Comparison of ENCODE assay signal across 14 cellular contexts in genomic region chr1:31572323-31573104, GRCh38. TPM values are rescaled to one million over a fixed set of nuclear protein-coding genes. Genes with fewer than 3 reads are reported as not detected.
A peak's percentile ranks its signal among the peaks of the same experiment; 100 is the strongest.
DNase-seq lines count a peak whose midpoint lies in the region; ATAC-seq, FAIRE-seq and TF ChIP-seq lines count a peak whose summit lies in the region.
"Had no signal": no experiment of that assay in that cellular context is flagged by ENCODE, and none has a peak within 500 bp of the region (broad histone marks: within the 10 kb centered on the region; RNA-seq: fewer than 3 reads in every experiment).

No MANE protein-coding gene starts in this region.

- H3K27ac Mint-ChIP-seq in activated CD8-positive, alpha-beta T cell treated with anti-CD3 and anti-CD28 coated beads, Interleukin-2, amount 10 ng/mL, durations not matched to agents 7 days and 5 days, result no peak overlapping the region
- H3K27ac Mint-ChIP-seq in activated CD8-positive, alpha-beta T cell treated with anti-CD3 and anti-CD28 coated beads for 36 hours, result no peak overlapping the region

- H3K9me3 ChIP-seq in endothelial cell of umbilical vein (replicated peaks; ENCODE audit: control insufficient read depth, insufficient read depth, low read length) (no peaks in the 10 kb centered on the region), tibial nerve (no peaks in the 10 kb centered on the region)

- peaks cover 35% of the 10 kb centered on the region for H3K4me1 ChIP-seq in endothelial cell of umbilical vein (ENCODE audit: control insufficient read depth, extremely low read depth, insufficient read depth, low read length)
- peaks cover 0 to 52% (median 29%) of the 10 kb centered on the region in 4 donors for H3K4me1 ChIP-seq in tibial nerve

- no peak overlapping the region for H2AFZ ChIP-seq in endothelial cell of umbilical vein (ENCODE audit: low read depth, low read length)

- H3K4me2 ChIP-seq in endothelial cell of umbilical vein (ENCODE audit: insufficient read depth, low read length), result no peak overlapping the region

- no peaks in the 10 kb centered on the region for H4K20me1 ChIP-seq in endothelial cell of umbilical vein (replicated peaks; ENCODE audit: control insufficient read depth, extremely low read depth, insufficient read depth, low read length)

- TF ChIP-seq CTCF in activated CD8-positive, alpha-beta T cell treated with anti-CD3 and anti-CD28 coated beads for 36 hours (IDR thresholded peaks at IDR 0.05), result no peak
- TF ChIP-seq CTCF in endothelial cell of umbilical vein (IDR thresholded peaks at IDR 0.05; ENCODE audit: extremely low read depth in 1 of 2, insufficient read depth in 1 of 2, low read depth in 1 of 2, low read length in 2 of 2) (no peak), tibial nerve (IDR thresholded peaks at IDR 0.05) (no peak)

- CTCF ChIA-PET in activated CD8-positive, alpha-beta T cell treated with anti-CD3 and anti-CD28 coated beads, Interleukin-2, amount 10 ng/mL, durations not matched to agents 7 days and 5 days (lab: Charles Lee), result no interaction called here
- CTCF ChIA-PET in activated CD8-positive, alpha-beta T cell treated with anti-CD3 and anti-CD28 coated beads for 36 hours (lab: Charles Lee), result no interaction called here
- CTCF ChIA-PET in endothelial cell of umbilical vein (lab: Charles Lee), result interaction anchor here (1.3 to 4.0 kb wide), 6 partner anchors 9 to 46 kb away, joined by 3 to 15 read pairs (median 4); no protein-coding TSS in a partner anchor

- H3K9me1 ChIP-seq in endothelial cell of umbilical vein (replicated peaks; ENCODE audit: control insufficient read depth, extremely low read depth, insufficient read depth, low read length), result no peaks in the 10 kb centered on the region

- H3K36me3 ChIP-seq in endothelial cell of umbilical vein (ENCODE audit: control insufficient read depth in 2 of 2, extremely low read depth in 1 of 2, insufficient read depth in 2 of 2, low read length in 2 of 2) (no peaks in the 10 kb centered on the region), tibial nerve (no peaks in the 10 kb centered on the region)

- ATAC-seq in activated CD8-positive, alpha-beta T cell treated with anti-CD3 and anti-CD28 coated beads, Interleukin-2, amount 10 ng/mL, durations not matched to agents 7 days and 5 days, result no peak
- no peak for ATAC-seq in activated CD8-positive, alpha-beta T cell treated with anti-CD3 and anti-CD28 coated beads for 36 hours
- no peak for ATAC-seq in HG03378 (IDR thresholded peaks at IDR 0.05; ENCODE audit: unreplicated experiment)
- ATAC-seq: K562 had no signal

- H3K4me3 Mint-ChIP-seq in activated CD8-positive, alpha-beta T cell treated with anti-CD3 and anti-CD28 coated beads, Interleukin-2, amount 10 ng/mL, durations not matched to agents 7 days and 5 days, result no peak overlapping the region
- no peak overlapping the region for H3K4me3 Mint-ChIP-seq in activated CD8-positive, alpha-beta T cell treated with anti-CD3 and anti-CD28 coated beads for 36 hours
- H3K4me3 Mint-ChIP-seq: neural crest cell had no signal

- H3K27ac ChIP-seq in endothelial cell of umbilical vein (ENCODE audit: insufficient read depth, low read depth, low read length) (peak overlapping the region; percentile 88), tibial nerve (peak overlapping the region in 3 of 4 donors; percentile 13 to 79 (median 77))

- peaks cover 14% of the 10 kb centered on the region for H3K79me2 ChIP-seq in endothelial cell of umbilical vein (ENCODE audit: control insufficient read depth, insufficient read depth, low read length)

- DNase-seq in activated CD8-positive, alpha-beta T cell treated with anti-CD3 and anti-CD28 coated beads, Interleukin-2, amount 10 ng/mL, durations not matched to agents 7 days and 5 days, result peak; percentile 8
- DNase-seq in activated CD8-positive, alpha-beta T cell treated with anti-CD3 and anti-CD28 coated beads for 36 hours, result no peak
- DNase-seq in endothelial cell of umbilical vein (ENCODE audit: low read depth, low spot score) (no peak), mesenteric fat pad (ENCODE audit: low spot score) (peak; percentile 30), tibial nerve (ENCODE audit: low spot score in 2 of 2) (no peak), medulla oblongata (ENCODE audit: extremely low spot score) (no peak)
- no peak for DNase-seq in activated naive CD4-positive, alpha-beta T cell treated with Interleukin-2 at 50 U/mL for 16 hours
- DNase-seq: ACHN, activated gamma-delta T cell treated with Interleukin-2 at 50 U/mL for 16 hours, NCI-H2171 treated with DMSO at 0.1 percent for 48 hours had no signal

- H3K4me3 ChIP-seq in endothelial cell of umbilical vein (replicated peaks in 1 of 3; ENCODE audit: insufficient read depth in 1 of 3, low read depth in 1 of 3, low read length in 3 of 3) (no peak overlapping the region), tibial nerve (no peak overlapping the region)
- H3K4me3 ChIP-seq: K562 had no signal

- H3K9me3 Mint-ChIP-seq in activated CD8-positive, alpha-beta T cell treated with anti-CD3 and anti-CD28 coated beads, Interleukin-2, amount 10 ng/mL, durations not matched to agents 7 days and 5 days (ENCODE audit: insufficient read depth), result no peaks in the 10 kb centered on the region
- no peaks in the 10 kb centered on the region for H3K9me3 Mint-ChIP-seq in activated CD8-positive, alpha-beta T cell treated with anti-CD3 and anti-CD28 coated beads for 36 hours
- H3K9me3 Mint-ChIP-seq: neural crest cell had no signal

- WGBS in tibial nerve, 2 donors, result 79 to 80% methylated on average over 6 to 7 of the region's 7 CpGs

- intact Hi-C loops in activated CD8-positive, alpha-beta T cell treated with anti-CD3 and anti-CD28 coated beads for 36 hours (cut with micrococcal nuclease), result no loop called here
- intact Hi-C loops in endothelial cell of umbilical vein (cut with micrococcal nuclease), result loop anchor here (1.0 kb wide), 1 partner anchor 8 kb away; no protein-coding TSS in a partner anchor

- no peak for TF ChIP-seq EP300 in tibial nerve (IDR thresholded peaks at IDR 0.05)

- no peak for TF ChIP-seq POLR2A in endothelial cell of umbilical vein (IDR thresholded peaks at IDR 0.05; ENCODE audit: low read depth, low read length)
- TF ChIP-seq POLR2A in tibial nerve (IDR thresholded peaks at IDR 0.05), result no peak

- dilution Hi-C loops in endothelial cell of umbilical vein (cut with MboI; ENCODE audit: extremely low pct_ligation_motif_present, low sequenced_read_pairs), result no loop called here

- no peaks in the 10 kb centered on the region for H3K27me3 ChIP-seq in endothelial cell of umbilical vein (ENCODE audit: control insufficient read depth in 2 of 2, insufficient read depth in 2 of 2, low read length in 2 of 2)
- no peaks in the 10 kb centered on the region for H3K27me3 ChIP-seq in tibial nerve

- H3K27me3 Mint-ChIP-seq in activated CD8-positive, alpha-beta T cell treated with anti-CD3 and anti-CD28 coated beads, Interleukin-2, amount 10 ng/mL, durations not matched to agents 7 days and 5 days (ENCODE audit: low read depth), result peaks cover 14% of the 10 kb centered on the region
- H3K27me3 Mint-ChIP-seq in activated CD8-positive, alpha-beta T cell treated with anti-CD3 and anti-CD28 coated beads for 36 hours, result peaks cover 9% of the 10 kb centered on the region

- peak; percentile 74 for FAIRE-seq in endothelial cell of umbilical vein (lab: Jason Lieb, UNC)
- FAIRE-seq: K562 had no signal

- no peaks in the 10 kb centered on the region for H3K4me1 Mint-ChIP-seq in activated CD8-positive, alpha-beta T cell treated with anti-CD3 and anti-CD28 coated beads, Interleukin-2, amount 10 ng/mL, durations not matched to agents 7 days and 5 days (ENCODE audit: low read depth)
- no peaks in the 10 kb centered on the region for H3K4me1 Mint-ChIP-seq in activated CD8-positive, alpha-beta T cell treated with anti-CD3 and anti-CD28 coated beads for 36 hours (ENCODE audit: low read depth)

- POLR2A ChIA-PET in activated CD8-positive, alpha-beta T cell treated with anti-CD3 and anti-CD28 coated beads, Interleukin-2, amount 10 ng/mL, durations not matched to agents 7 days and 5 days (lab: Charles Lee), result no interaction called here
- POLR2A ChIA-PET in activated CD8-positive, alpha-beta T cell treated with anti-CD3 and anti-CD28 coated beads for 36 hours (lab: Charles Lee), result interaction anchor here (0.6 kb wide), 1 partner anchor 296 kb away, joined by 3 read pairs; no protein-coding TSS in a partner anchor
- POLR2A ChIA-PET in endothelial cell of umbilical vein (lab: Charles Lee), result no interaction called here

- no peak overlapping the region for H3K9ac ChIP-seq in endothelial cell of umbilical vein (replicated peaks; ENCODE audit: extremely low read depth, insufficient read depth, low read length)

- BruUV-seq in endothelial cell of umbilical vein (replicated peaks; lab: Mats Ljungman, UMichigan), result no TSS peak

- H3K36me3 Mint-ChIP-seq in activated CD8-positive, alpha-beta T cell treated with anti-CD3 and anti-CD28 coated beads, Interleukin-2, amount 10 ng/mL, durations not matched to agents 7 days and 5 days (ENCODE audit: low read depth), result no peaks in the 10 kb centered on the region
- H3K36me3 Mint-ChIP-seq in activated CD8-positive, alpha-beta T cell treated with anti-CD3 and anti-CD28 coated beads for 36 hours (ENCODE audit: low read depth), result no peaks in the 10 kb centered on the region

RNA-seq across cellular contexts. Expression of gene TINAGL1, which starts 3.8 kb away (rescaled TPM):
- not detected for total RNA-seq in activated CD8-positive, alpha-beta T cell treated with anti-CD3 and anti-CD28 coated beads, Interleukin-2, amount 10 ng/mL, durations not matched to agents 7 days and 5 days
- not detected for total RNA-seq in activated CD8-positive, alpha-beta T cell treated with anti-CD3 and anti-CD28 coated beads for 36 hours
- 298 and 312 TPM in 2 replicates for total RNA-seq in endothelial cell of umbilical vein
- 477 and 555 TPM in 2 replicates for polyA plus RNA-seq in endothelial cell of umbilical vein
- 285 and 337 TPM in 2 replicates for polyA plus RNA-seq in endothelial cell of umbilical vein (2011; cell fraction: cytosol; rRNA removed)
- polyA plus RNA-seq in endothelial cell of umbilical vein (2011; cell fraction: nucleus; rRNA removed), result 305 and 323 TPM in 2 replicates
- polyA plus RNA-seq in endothelial cell of umbilical vein (2012), result 200 and 246 TPM in 2 replicates
- polyA minus RNA-seq in endothelial cell of umbilical vein, result 370 and 385 TPM in 2 replicates
- 2.7 TPM for polyA minus RNA-seq in endothelial cell of umbilical vein (2011; cell fraction: cytosol; rRNA and poly(A)+ RNA removed)
- 119 TPM in 2 replicates for polyA minus RNA-seq in endothelial cell of umbilical vein (2011; cell fraction: nucleus; rRNA and poly(A)+ RNA removed)
- 154 TPM for total RNA-seq in mesenteric fat pad
- total RNA-seq in tibial nerve, result 100 to 1,000 TPM in 3 of 4 donors, 10 to 100 TPM in 1; 97.3 to 227 (median 198) TPM
- total RNA-seq: neural crest cell had no signal

RNA-seq across cellular contexts. Expression of gene HCRTR1, which starts 45.0 kb away (rescaled TPM):
- total RNA-seq in activated CD8-positive, alpha-beta T cell treated with anti-CD3 and anti-CD28 coated beads, Interleukin-2, amount 10 ng/mL, durations not matched to agents 7 days and 5 days, result not detected
- not detected for total RNA-seq in activated CD8-positive, alpha-beta T cell treated with anti-CD3 and anti-CD28 coated beads for 36 hours
- total RNA-seq in endothelial cell of umbilical vein (0.93 and 1.4 TPM in 2 replicates), mesenteric fat pad (0.39 TPM), tibial nerve (1 to 10 TPM in 1 of 4 donors, under 1 TPM in 1, not detected in 2; 0.21 to 2.5 TPM)
- 1.3 and 1.5 TPM in 2 replicates for polyA plus RNA-seq in endothelial cell of umbilical vein
- polyA plus RNA-seq in endothelial cell of umbilical vein (2011; cell fraction: cytosol; rRNA removed), result 0.75 and 0.86 TPM in 2 replicates
- 3.1 and 3.2 TPM in 2 replicates for polyA plus RNA-seq in endothelial cell of umbilical vein (2011; cell fraction: nucleus; rRNA removed)
- polyA plus RNA-seq in endothelial cell of umbilical vein (2012), result 0.32 and 0.57 TPM in 2 replicates
- polyA minus RNA-seq in endothelial cell of umbilical vein, result 1.5 and 1.7 TPM in 2 replicates
- polyA minus RNA-seq in endothelial cell of umbilical vein (2011; cell fraction: cytosol; rRNA and poly(A)+ RNA removed), result not detected
- 1.0 and 1.1 TPM in 2 replicates for polyA minus RNA-seq in endothelial cell of umbilical vein (2011; cell fraction: nucleus; rRNA and poly(A)+ RNA removed)
- total RNA-seq: K562, neural crest cell, RPMI7951 had no signal
- polyA plus RNA-seq: K562 had no signal

Comparison
In these comparisons a context has a peak if more than half of its experiments do, and no peak if none do; other contexts are left out.
1. DNase-seq: peak in activated CD8-positive, alpha-beta T cell treated with anti-CD3 and anti-CD28 coated beads, Interleukin-2, amount 10 ng/mL, durations not matched to agents 7 days and 5 days (single experiment) and mesenteric fat pad (single experiment); none in activated CD8-positive, alpha-beta T cell treated with anti-CD3 and anti-CD28 coated beads for 36 hours (single experiment), endothelial cell of umbilical vein (single experiment), tibial nerve (0 of 2), activated naive CD4-positive, alpha-beta T cell treated with Interleukin-2 at 50 U/mL for 16 hours (single experiment) and medulla oblongata (single experiment).
2. RNA of gene TINAGL1, which starts 3.8 kb away (total RNA-seq): 298 to 312 TPM in endothelial cell of umbilical vein, 97.3 to 227 TPM in tibial nerve and 154 TPM in mesenteric fat pad (single experiment); not detected in activated CD8-positive, alpha-beta T cell treated with anti-CD3 and anti-CD28 coated beads, Interleukin-2, amount 10 ng/mL, durations not matched to agents 7 days and 5 days and not detected in activated CD8-positive, alpha-beta T cell treated with anti-CD3 and anti-CD28 coated beads for 36 hours; every median in the first group is over 10 times any median in the second.